Comparison of ENCODE assay signal across 1 cellular context in genomic region chr3:4507010-4507596, GRCh38.
TF ChIP-seq lines count a peak whose summit lies in the region.

No MANE protein-coding gene starts in this region.

TF ChIP-seq in HepG2, 621 proteins besides CTCF, POLR2A, EP300 and RAD21 (continued from another document and continues in another):
- TF ChIP-seq, protein P1, sequence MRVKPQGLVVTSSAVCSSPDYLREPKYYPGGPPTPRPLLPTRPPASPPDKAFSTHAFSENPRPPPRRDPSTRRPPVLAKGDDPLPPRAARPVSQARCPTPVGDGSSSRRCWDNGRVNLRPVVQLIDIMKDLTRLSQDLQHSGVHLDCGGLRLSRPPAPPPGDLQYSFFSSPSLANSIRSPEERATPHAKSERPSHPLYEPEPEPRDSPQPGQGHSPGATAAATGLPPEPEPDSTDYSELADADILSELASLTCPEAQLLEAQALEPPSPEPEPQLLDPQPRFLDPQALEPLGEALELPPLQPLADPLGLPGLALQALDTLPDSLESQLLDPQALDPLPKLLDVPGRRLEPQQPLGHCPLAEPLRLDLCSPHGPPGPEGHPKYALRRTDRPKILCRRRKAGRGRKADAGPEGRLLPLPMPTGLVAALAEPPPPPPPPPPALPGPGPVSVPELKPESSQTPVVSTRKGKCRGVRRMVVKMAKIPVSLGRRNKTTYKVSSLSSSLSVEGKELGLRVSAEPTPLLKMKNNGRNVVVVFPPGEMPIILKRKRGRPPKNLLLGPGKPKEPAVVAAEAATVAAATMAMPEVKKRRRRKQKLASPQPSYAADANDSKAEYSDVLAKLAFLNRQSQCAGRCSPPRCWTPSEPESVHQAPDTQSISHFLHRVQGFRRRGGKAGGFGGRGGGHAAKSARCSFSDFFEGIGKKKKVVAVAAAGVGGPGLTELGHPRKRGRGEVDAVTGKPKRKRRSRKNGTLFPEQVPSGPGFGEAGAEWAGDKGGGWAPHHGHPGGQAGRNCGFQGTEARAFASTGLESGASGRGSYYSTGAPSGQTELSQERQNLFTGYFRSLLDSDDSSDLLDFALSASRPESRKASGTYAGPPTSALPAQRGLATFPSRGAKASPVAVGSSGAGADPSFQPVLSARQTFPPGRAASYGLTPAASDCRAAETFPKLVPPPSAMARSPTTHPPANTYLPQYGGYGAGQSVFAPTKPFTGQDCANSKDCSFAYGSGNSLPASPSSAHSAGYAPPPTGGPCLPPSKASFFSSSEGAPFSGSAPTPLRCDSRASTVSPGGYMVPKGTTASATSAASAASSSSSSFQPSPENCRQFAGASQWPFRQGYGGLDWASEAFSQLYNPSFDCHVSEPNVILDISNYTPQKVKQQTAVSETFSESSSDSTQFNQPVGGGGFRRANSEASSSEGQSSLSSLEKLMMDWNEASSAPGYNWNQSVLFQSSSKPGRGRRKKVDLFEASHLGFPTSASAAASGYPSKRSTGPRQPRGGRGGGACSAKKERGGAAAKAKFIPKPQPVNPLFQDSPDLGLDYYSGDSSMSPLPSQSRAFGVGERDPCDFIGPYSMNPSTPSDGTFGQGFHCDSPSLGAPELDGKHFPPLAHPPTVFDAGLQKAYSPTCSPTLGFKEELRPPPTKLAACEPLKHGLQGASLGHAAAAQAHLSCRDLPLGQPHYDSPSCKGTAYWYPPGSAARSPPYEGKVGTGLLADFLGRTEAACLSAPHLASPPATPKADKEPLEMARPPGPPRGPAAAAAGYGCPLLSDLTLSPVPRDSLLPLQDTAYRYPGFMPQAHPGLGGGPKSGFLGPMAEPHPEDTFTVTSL (CRISPR knock-in tag; IDR thresholded peaks at IDR 0.05; ENCODE audit: borderline replicate concordance) = no peak
- no peak for TF ChIP-seq ZNF235 (CRISPR knock-in tag; IDR thresholded peaks at IDR 0.05; ENCODE audit: borderline replicate concordance)
- TF ChIP-seq, protein P2, sequence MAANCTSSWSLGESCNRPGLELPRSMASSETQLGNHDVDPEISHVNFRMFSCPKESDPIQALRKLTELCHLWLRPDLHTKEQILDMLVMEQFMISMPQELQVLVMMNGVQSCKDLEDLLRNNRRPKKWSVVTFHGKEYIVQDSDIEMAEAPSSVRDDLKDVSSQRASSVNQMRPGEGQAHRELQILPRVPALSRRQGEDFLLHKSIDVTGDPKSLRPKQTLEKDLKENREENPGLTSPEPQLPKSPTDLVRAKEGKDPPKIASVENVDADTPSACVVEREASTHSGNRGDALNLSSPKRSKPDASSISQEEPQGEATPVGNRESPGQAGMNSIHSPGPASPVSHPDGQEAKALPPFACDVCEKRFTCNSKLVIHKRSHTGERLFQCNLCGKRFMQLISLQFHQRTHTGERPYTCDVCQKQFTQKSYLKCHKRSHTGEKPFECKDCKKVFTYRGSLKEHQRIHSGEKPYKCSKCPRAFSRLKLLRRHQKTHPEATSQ (CRISPR knock-in tag; IDR thresholded peaks at IDR 0.05; ENCODE audit: borderline replicate concordance) = no peak
- TF ChIP-seq RBM39 (IDR thresholded peaks at IDR 0.05; ENCODE audit: low read depth, low read length, poor library complexity, severe bottlenecking) = no peak
- TF ChIP-seq DMAP1 (CRISPR knock-in tag; IDR thresholded peaks at IDR 0.05) = no peak
- 0 out of 2 replicates have a peak, but pooled peaks have one; percentile 9 for TF ChIP-seq ZNF331 (CRISPR knock-in tag; IDR thresholded peaks at IDR 0.05)
- TF ChIP-seq, protein P3, sequence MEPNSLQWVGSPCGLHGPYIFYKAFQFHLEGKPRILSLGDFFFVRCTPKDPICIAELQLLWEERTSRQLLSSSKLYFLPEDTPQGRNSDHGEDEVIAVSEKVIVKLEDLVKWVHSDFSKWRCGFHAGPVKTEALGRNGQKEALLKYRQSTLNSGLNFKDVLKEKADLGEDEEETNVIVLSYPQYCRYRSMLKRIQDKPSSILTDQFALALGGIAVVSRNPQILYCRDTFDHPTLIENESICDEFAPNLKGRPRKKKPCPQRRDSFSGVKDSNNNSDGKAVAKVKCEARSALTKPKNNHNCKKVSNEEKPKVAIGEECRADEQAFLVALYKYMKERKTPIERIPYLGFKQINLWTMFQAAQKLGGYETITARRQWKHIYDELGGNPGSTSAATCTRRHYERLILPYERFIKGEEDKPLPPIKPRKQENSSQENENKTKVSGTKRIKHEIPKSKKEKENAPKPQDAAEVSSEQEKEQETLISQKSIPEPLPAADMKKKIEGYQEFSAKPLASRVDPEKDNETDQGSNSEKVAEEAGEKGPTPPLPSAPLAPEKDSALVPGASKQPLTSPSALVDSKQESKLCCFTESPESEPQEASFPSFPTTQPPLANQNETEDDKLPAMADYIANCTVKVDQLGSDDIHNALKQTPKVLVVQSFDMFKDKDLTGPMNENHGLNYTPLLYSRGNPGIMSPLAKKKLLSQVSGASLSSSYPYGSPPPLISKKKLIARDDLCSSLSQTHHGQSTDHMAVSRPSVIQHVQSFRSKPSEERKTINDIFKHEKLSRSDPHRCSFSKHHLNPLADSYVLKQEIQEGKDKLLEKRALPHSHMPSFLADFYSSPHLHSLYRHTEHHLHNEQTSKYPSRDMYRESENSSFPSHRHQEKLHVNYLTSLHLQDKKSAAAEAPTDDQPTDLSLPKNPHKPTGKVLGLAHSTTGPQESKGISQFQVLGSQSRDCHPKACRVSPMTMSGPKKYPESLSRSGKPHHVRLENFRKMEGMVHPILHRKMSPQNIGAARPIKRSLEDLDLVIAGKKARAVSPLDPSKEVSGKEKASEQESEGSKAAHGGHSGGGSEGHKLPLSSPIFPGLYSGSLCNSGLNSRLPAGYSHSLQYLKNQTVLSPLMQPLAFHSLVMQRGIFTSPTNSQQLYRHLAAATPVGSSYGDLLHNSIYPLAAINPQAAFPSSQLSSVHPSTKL (CRISPR knock-in tag; IDR thresholded peaks at IDR 0.05) = peak; percentile 73
- no peak for TF ChIP-seq KDM1A (CRISPR knock-in tag; IDR thresholded peaks at IDR 0.05)
- peak; percentile 86 for TF ChIP-seq BCL6 (CRISPR knock-in tag; IDR thresholded peaks at IDR 0.05)
- no peak for TF ChIP-seq ZBTB20 (CRISPR knock-in tag; IDR thresholded peaks at IDR 0.05; ENCODE audit: borderline replicate concordance, low read depth)
- no peak for TF ChIP-seq ZNF12 (CRISPR knock-in tag; IDR thresholded peaks at IDR 0.05)
- peak in 1 of 2 experiments; percentile 60; a peak in 1 of 4 replicates for TF ChIP-seq KLF16 (CRISPR knock-in tag; IDR thresholded peaks at IDR 0.05)
- no peak for TF ChIP-seq ZNF589 (CRISPR knock-in tag; conservative IDR thresholded peaks at IDR 0.05)
- TF ChIP-seq PCBP2 (optimal IDR thresholded peaks at IDR 0.05; ENCODE audit: low read depth, low read length, poor library complexity, severe bottlenecking) = no peak
- no peak for TF ChIP-seq CSRNP1 (CRISPR knock-in tag; IDR thresholded peaks at IDR 0.05)
- TF ChIP-seq HNF4A (CRISPR knock-in tag; IDR thresholded peaks at IDR 0.05) = peak; percentile 50
- TF ChIP-seq RARA (CRISPR knock-in tag; IDR thresholded peaks at IDR 0.05) = peak; percentile 74
- 0 out of 2 replicates have a peak, but pooled peaks have one; percentile 9 for TF ChIP-seq RXRB (CRISPR knock-in tag; IDR thresholded peaks at IDR 0.05; ENCODE audit: borderline replicate concordance)
- no peak for TF ChIP-seq HMGXB3 (CRISPR knock-in tag; IDR thresholded peaks at IDR 0.05; ENCODE audit: borderline replicate concordance)
- TF ChIP-seq, protein P4, sequence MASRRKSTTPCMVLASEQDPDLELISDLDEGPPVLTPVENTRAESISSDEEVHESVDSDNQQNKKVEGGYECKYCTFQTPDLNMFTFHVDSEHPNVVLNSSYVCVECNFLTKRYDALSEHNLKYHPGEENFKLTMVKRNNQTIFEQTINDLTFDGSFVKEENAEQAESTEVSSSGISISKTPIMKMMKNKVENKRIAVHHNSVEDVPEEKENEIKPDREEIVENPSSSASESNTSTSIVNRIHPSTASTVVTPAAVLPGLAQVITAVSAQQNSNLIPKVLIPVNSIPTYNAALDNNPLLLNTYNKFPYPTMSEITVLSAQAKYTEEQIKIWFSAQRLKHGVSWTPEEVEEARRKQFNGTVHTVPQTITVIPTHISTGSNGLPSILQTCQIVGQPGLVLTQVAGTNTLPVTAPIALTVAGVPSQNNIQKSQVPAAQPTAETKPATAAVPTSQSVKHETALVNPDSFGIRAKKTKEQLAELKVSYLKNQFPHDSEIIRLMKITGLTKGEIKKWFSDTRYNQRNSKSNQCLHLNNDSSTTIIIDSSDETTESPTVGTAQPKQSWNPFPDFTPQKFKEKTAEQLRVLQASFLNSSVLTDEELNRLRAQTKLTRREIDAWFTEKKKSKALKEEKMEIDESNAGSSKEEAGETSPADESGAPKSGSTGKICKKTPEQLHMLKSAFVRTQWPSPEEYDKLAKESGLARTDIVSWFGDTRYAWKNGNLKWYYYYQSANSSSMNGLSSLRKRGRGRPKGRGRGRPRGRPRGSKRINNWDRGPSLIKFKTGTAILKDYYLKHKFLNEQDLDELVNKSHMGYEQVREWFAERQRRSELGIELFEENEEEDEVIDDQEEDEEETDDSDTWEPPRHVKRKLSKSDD (CRISPR knock-in tag; IDR thresholded peaks at IDR 0.05; ENCODE audit: low read depth) = no peak
- TF ChIP-seq HMG20A (CRISPR knock-in tag; IDR thresholded peaks at IDR 0.05; ENCODE audit: borderline replicate concordance) = peak; percentile 68; the same call in 1 of the 2 replicates
- no peak for TF ChIP-seq SOX6 (IDR thresholded peaks at IDR 0.05)
- 0 out of 2 replicates have a peak, but pooled peaks have one; percentile 19 for TF ChIP-seq SOX6 (CRISPR knock-in tag; IDR thresholded peaks at IDR 0.05)
- no peak for TF ChIP-seq SIN3A (IDR thresholded peaks at IDR 0.05; ENCODE audit: borderline replicate concordance, low read depth, low read length)
- 0 out of 2 replicates have a peak, but pooled peaks have one; percentile 35 for TF ChIP-seq NR2F6 (IDR thresholded peaks at IDR 0.05)
- no peak for TF ChIP-seq NR2F6 (CRISPR knock-in tag; IDR thresholded peaks at IDR 0.05)
- 0 out of 2 replicates have a peak, but pooled peaks have one; percentile 7 for TF ChIP-seq ELF3 (CRISPR knock-in tag; IDR thresholded peaks at IDR 0.05)
- TF ChIP-seq MZF1 (CRISPR knock-in tag; IDR thresholded peaks at IDR 0.05; ENCODE audit: borderline replicate concordance) = no peak
- TF ChIP-seq CEBPB (IDR thresholded peaks at IDR 0.05; ENCODE audit: borderline replicate concordance, low read depth, low read length) = peak; percentile 91
- TF ChIP-seq ZNF362 (CRISPR knock-in tag; IDR thresholded peaks at IDR 0.05; ENCODE audit: borderline replicate concordance) = no peak
- peak; percentile 16; the same call in 1 of the 2 replicates for TF ChIP-seq SOX5 (CRISPR knock-in tag; IDR thresholded peaks at IDR 0.05; ENCODE audit: borderline replicate concordance)
- 0 out of 2 replicates have a peak, but pooled peaks have one; percentile 12 for TF ChIP-seq HNF4G (IDR thresholded peaks at IDR 0.05; ENCODE audit: borderline replicate concordance, low read depth, low read length)
- TF ChIP-seq HNF4G (CRISPR knock-in tag; IDR thresholded peaks at IDR 0.05; ENCODE audit: borderline replicate concordance, low read depth) = no peak
- peak; percentile 13; the same call in 1 of the 2 replicates for TF ChIP-seq FOXA3 (CRISPR knock-in tag; IDR thresholded peaks at IDR 0.05)
- peak; percentile 74 for TF ChIP-seq CEBPG (CRISPR knock-in tag; IDR thresholded peaks at IDR 0.05)
- TF ChIP-seq ZBTB7B (CRISPR knock-in tag; IDR thresholded peaks at IDR 0.05) = no peak
- TF ChIP-seq ZNF883 (CRISPR knock-in tag; IDR thresholded peaks at IDR 0.05; ENCODE audit: not compliant biosample characterization) = no peak
